Comparison of ENCODE assay signal across 11 cellular contexts in the genomic region with DNA sequence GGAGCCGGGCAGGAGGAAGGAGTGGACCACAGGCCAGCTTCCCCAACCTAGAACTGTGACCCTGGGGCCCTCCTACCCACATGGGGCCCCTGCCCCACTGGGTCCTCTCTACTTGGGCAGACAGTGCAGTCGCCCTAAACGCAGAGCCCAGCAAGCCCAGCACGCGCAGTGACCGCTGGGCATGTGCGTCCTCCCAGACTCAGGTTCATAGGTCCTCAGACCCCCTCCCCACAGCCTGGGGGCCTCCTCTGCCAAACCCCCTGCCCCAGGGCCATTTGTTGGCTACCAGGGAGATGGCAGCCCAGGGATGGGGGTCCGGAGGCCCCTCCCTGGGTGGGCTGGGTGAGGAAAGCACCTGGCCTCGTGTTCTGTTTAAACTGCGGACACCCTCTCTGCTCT. TPM values are rescaled to one million over a fixed set of nuclear protein-coding genes. Genes with fewer than 3 reads are reported as not detected.
DNase-seq lines count a peak whose midpoint lies in the region; ATAC-seq and TF ChIP-seq lines count a peak whose summit lies in the region.
"Had no signal": no experiment of that assay in that cellular context is flagged by ENCODE, and none has a peak within 500 bp of the region (broad histone marks: within the 10 kb centered on the region; RNA-seq: fewer than 3 reads in every experiment).

No MANE protein-coding gene starts in this region.

- TF ChIP-seq CTCF in C4-2B (conservative IDR thresholded peaks at IDR 0.05): no peak
- TF ChIP-seq CTCF in HEK293 (tag by site-specific recombination; IDR thresholded peaks at IDR 0.05): no peak
- TF ChIP-seq CTCF in heart left ventricle (IDR thresholded peaks at IDR 0.05): no peak
- no peak for TF ChIP-seq CTCF in body of pancreas (IDR thresholded peaks at IDR 0.05)

- H3K36me3 ChIP-seq in HEK293 (ENCODE audit: control insufficient read depth in 2 of 2, insufficient read depth in 1 of 2, low read length in 2 of 2): peaks cover 0 to 17% of the 10 kb centered on the region in 2 experiments; a peak in 1 of 3 replicates
- H3K36me3 ChIP-seq in naive thymus-derived CD4-positive, alpha-beta T cell (ENCODE audit: control insufficient read depth in 2 of 3, insufficient read depth in 3 of 3, low read length in 3 of 3): no peaks in the 10 kb centered on the region
- no peaks in the 10 kb centered on the region for H3K36me3 ChIP-seq in heart left ventricle
- no peaks in the 10 kb centered on the region for H3K36me3 ChIP-seq in body of pancreas (replicated peaks in 1 of 2; ENCODE audit: insufficient read depth in 1 of 2, low read depth in 2 of 2)

- CTCF ChIA-PET in HEK293 (lab: Yijun Ruan, JAX): interaction anchor here (0.6 to 2.6 kb wide), 2 partner anchors 58 to 88 kb away, joined by 3 to 11 read pairs; no protein-coding TSS in a partner anchor
- CTCF ChIA-PET in naive thymus-derived CD4-positive, alpha-beta T cell (lab: Charles Lee): interaction anchor here (1.2 kb wide), 1 partner anchor 87 kb away, joined by 4 read pairs; no protein-coding TSS in a partner anchor

- no peak for DNase-seq in activated naive CD8-positive, alpha-beta T cell treated with anti-CD3 and anti-CD28 coated beads for 36 hours
- DNase-seq in naive thymus-derived CD4-positive, alpha-beta T cell: no peak
- DNase-seq in substantia nigra (lab: John Stamatoyannopoulos, UW) (no peak), heart left ventricle (no peak), body of pancreas (no peak)
- DNase-seq: activated CD4-positive, CD25-positive, alpha-beta regulatory T cell treated with anti-CD3 and anti-CD28 coated beads, Interleukin-2, amount 50 U/mL, for 72 hours; cortex of kidney; psoas muscle had no signal

- H3K4me3 ChIP-seq in HEK293 (ENCODE audit: low read depth, low read length) (no peak overlapping the region), heart left ventricle (no peak overlapping the region), body of pancreas (no peak overlapping the region)
- H3K4me3 ChIP-seq in naive thymus-derived CD4-positive, alpha-beta T cell (ENCODE audit: low read length): peak overlapping the region; percentile 30
- H3K4me3 ChIP-seq: psoas muscle had no signal

- H3K4me1 ChIP-seq in HEK293 (ENCODE audit: control insufficient read depth, insufficient read depth, low read length): peaks cover 16% of the 10 kb centered on the region
- peaks cover 49 to 68% of the 10 kb centered on the region in 2 donors for H3K4me1 ChIP-seq in naive thymus-derived CD4-positive, alpha-beta T cell (ENCODE audit: control insufficient read depth in 2 of 2, insufficient read depth in 2 of 2, low read length in 2 of 2)
- peaks cover 7 to 75% (median 51%) of the 10 kb centered on the region in 12 donors for H3K4me1 ChIP-seq in heart left ventricle
- peaks cover 32% of the 10 kb centered on the region for H3K4me1 ChIP-seq in body of pancreas

- no peaks in the 10 kb centered on the region for H3K36me3 Mint-ChIP-seq in activated naive CD8-positive, alpha-beta T cell treated with anti-CD3 and anti-CD28 coated beads for 36 hours
- H3K36me3 Mint-ChIP-seq in naive thymus-derived CD4-positive, alpha-beta T cell: no peaks in the 10 kb centered on the region

- no peaks in the 10 kb centered on the region for H3K27me3 ChIP-seq in naive thymus-derived CD4-positive, alpha-beta T cell (ENCODE audit: control insufficient read depth in 2 of 2, insufficient read depth in 2 of 2, low read length in 2 of 2)
- H3K27me3 ChIP-seq in heart left ventricle: no peaks in the 10 kb centered on the region
- no peaks in the 10 kb centered on the region for H3K27me3 ChIP-seq in body of pancreas

- H3K4me1 Mint-ChIP-seq in activated naive CD8-positive, alpha-beta T cell treated with anti-CD3 and anti-CD28 coated beads for 36 hours: peaks cover 37% of the 10 kb centered on the region
- H3K4me1 Mint-ChIP-seq in naive thymus-derived CD4-positive, alpha-beta T cell: peaks cover 29 to 57% (median 35%) of the 10 kb centered on the region in 7 donors

- TF ChIP-seq POLR2A in heart left ventricle (IDR thresholded peaks at IDR 0.05): no peak
- no peak for TF ChIP-seq POLR2A in body of pancreas (IDR thresholded peaks at IDR 0.05)

- H3K9me3 ChIP-seq in HEK293 (ENCODE audit: control insufficient read depth, insufficient read depth, low read depth, low read length) (no peaks in the 10 kb centered on the region), heart left ventricle (no peaks in the 10 kb centered on the region), body of pancreas (no peaks in the 10 kb centered on the region)
- no peaks in the 10 kb centered on the region for H3K9me3 ChIP-seq in naive thymus-derived CD4-positive, alpha-beta T cell (ENCODE audit: control insufficient read depth in 2 of 3, low read length in 3 of 3)
- H3K9me3 ChIP-seq: psoas muscle had no signal

- intact Hi-C loops in naive thymus-derived CD4-positive, alpha-beta T cell (cut with micrococcal nuclease): no loop called here
- intact Hi-C loops in heart left ventricle (cut with DNase I): no loop called here
- intact Hi-C loops in body of pancreas (cut with DNase I): no loop called here

- peak overlapping the region; percentile 63 for H3K27ac ChIP-seq in C4-2B
- H3K27ac ChIP-seq in HEK293 (ENCODE audit: extremely low read depth, low read depth, low read length): no peak overlapping the region; the same call in 1 of the 2 replicates
- peak overlapping the region; percentile 78 for H3K27ac ChIP-seq in naive thymus-derived CD4-positive, alpha-beta T cell (ENCODE audit: low read depth, low read length)
- H3K27ac ChIP-seq in substantia nigra (ENCODE audit: low read depth, low read length, poor library complexity, severe bottlenecking): no peak overlapping the region
- H3K27ac ChIP-seq in heart left ventricle: peak overlapping the region in 2 of 12 donors; percentile 50 to 55
- no peak overlapping the region for H3K27ac ChIP-seq in body of pancreas
- H3K27ac ChIP-seq: psoas muscle had no signal

- peak overlapping the region; percentile 93 for H3K27ac Mint-ChIP-seq in activated naive CD8-positive, alpha-beta T cell treated with anti-CD3 and anti-CD28 coated beads for 36 hours
- peak overlapping the region; percentile 88 to 98 (median 95) for H3K27ac Mint-ChIP-seq in naive thymus-derived CD4-positive, alpha-beta T cell

- WGBS in heart left ventricle, 4 donors: 68 to 82% (median 78%) methylated on average over 10 of the region's 10 CpGs
- 89 to 100% methylated on average over 4 to 10 of the region's 10 CpGs for WGBS in body of pancreas, 2 donors

- no peaks in the 10 kb centered on the region for H3K27me3 Mint-ChIP-seq in activated naive CD8-positive, alpha-beta T cell treated with anti-CD3 and anti-CD28 coated beads for 36 hours
- no peaks in the 10 kb centered on the region for H3K27me3 Mint-ChIP-seq in naive thymus-derived CD4-positive, alpha-beta T cell

- POLR2A ChIA-PET in HEK293 (lab: Yijun Ruan, JAX): no interaction called here
- POLR2A ChIA-PET in naive thymus-derived CD4-positive, alpha-beta T cell (lab: Charles Lee): interaction anchor here (0.7 to 4.0 kb wide), 6 partner anchors 14 to 165 kb away, joined by 3 to 30 read pairs (median 4); a partner anchor contains a TSS

- no peak for ATAC-seq in naive thymus-derived CD4-positive, alpha-beta T cell
- ATAC-seq in HG02884 (IDR thresholded peaks at IDR 0.05; ENCODE audit: unreplicated experiment) (no peak), heart left ventricle (no peak), body of pancreas (no peak)

- no peaks in the 10 kb centered on the region for H3K9me3 Mint-ChIP-seq in activated naive CD8-positive, alpha-beta T cell treated with anti-CD3 and anti-CD28 coated beads for 36 hours
- no peaks in the 10 kb centered on the region for H3K9me3 Mint-ChIP-seq in naive thymus-derived CD4-positive, alpha-beta T cell

- peak overlapping the region; percentile 64 for H3K4me3 Mint-ChIP-seq in activated naive CD8-positive, alpha-beta T cell treated with anti-CD3 and anti-CD28 coated beads for 36 hours
- peak overlapping the region; percentile 69 to 88 (median 80) for H3K4me3 Mint-ChIP-seq in naive thymus-derived CD4-positive, alpha-beta T cell

TF ChIP-seq in HEK293, 187 proteins besides CTCF, POLR2A, EP300 and RAD21 (continues in another document):
- TF ChIP-seq ZNF701 (tag by site-specific recombination; IDR thresholded peaks at IDR 0.05) (no peak), ZNF184 (tag by site-specific recombination; IDR thresholded peaks at IDR 0.05) (no peak), ZNF2 (tag by site-specific recombination; IDR thresholded peaks at IDR 0.05) (no peak)
- TF ChIP-seq, protein P1, sequence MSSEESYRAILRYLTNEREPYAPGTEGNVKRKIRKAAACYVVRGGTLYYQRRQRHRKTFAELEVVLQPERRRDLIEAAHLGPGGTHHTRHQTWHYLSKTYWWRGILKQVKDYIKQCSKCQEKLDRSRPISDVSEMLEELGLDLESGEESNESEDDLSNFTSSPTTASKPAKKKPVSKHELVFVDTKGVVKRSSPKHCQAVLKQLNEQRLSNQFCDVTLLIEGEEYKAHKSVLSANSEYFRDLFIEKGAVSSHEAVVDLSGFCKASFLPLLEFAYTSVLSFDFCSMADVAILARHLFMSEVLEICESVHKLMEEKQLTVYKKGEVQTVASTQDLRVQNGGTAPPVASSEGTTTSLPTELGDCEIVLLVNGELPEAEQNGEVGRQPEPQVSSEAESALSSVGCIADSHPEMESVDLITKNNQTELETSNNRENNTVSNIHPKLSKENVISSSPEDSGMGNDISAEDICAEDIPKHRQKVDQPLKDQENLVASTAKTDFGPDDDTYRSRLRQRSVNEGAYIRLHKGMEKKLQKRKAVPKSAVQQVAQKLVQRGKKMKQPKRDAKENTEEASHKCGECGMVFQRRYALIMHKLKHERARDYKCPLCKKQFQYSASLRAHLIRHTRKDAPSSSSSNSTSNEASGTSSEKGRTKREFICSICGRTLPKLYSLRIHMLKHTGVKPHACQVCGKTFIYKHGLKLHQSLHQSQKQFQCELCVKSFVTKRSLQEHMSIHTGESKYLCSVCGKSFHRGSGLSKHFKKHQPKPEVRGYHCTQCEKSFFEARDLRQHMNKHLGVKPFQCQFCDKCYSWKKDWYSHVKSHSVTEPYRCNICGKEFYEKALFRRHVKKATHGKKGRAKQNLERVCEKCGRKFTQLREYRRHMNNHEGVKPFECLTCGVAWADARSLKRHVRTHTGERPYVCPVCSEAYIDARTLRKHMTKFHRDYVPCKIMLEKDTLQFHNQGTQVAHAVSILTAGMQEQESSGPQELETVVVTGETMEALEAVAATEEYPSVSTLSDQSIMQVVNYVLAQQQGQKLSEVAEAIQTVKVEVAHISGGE (tag by site-specific recombination; conservative IDR thresholded peaks at IDR 0.05; ENCODE audit: low read depth): no peak

RNA-seq across cellular contexts. Expression of a gene that starts 23.9 kb away (rescaled TPM):
- total RNA-seq in activated naive CD8-positive, alpha-beta T cell treated with anti-CD3 and anti-CD28 coated beads for 36 hours: 1 to 10 TPM; 3.2 to 3.5 TPM
- 1 to 10 TPM in 4 of 5 experiments, under 1 TPM in 1; 0.98 to 2.7 (median 1.8) TPM for total RNA-seq in naive thymus-derived CD4-positive, alpha-beta T cell
- polyA plus RNA-seq in naive thymus-derived CD4-positive, alpha-beta T cell: 1 to 10 TPM; 2.2 to 2.9 TPM
- total RNA-seq in heart left ventricle (1 to 10 TPM in 7 of 9 donors, under 1 TPM in 2; 0.53 to 2.6 (median 1.4) TPM), body of pancreas (1 to 10 TPM in 1 of 2 donors, under 1 TPM in 1; 0.66 to 1.8 TPM)
- 1 to 10 TPM; 1.3 to 1.8 TPM for polyA plus RNA-seq in heart left ventricle

Comparison
In these comparisons a context has a peak if more than half of its experiments do, and no peak if none do; other contexts are left out.
1. H3K27ac ChIP-seq: peak in C4-2B (single experiment) and naive thymus-derived CD4-positive, alpha-beta T cell (single experiment); none in HEK293 (single experiment), substantia nigra (single experiment) and body of pancreas (0 of 4).